ENCODE assay signal across 8 cellular contexts in the genomic region with DNA sequence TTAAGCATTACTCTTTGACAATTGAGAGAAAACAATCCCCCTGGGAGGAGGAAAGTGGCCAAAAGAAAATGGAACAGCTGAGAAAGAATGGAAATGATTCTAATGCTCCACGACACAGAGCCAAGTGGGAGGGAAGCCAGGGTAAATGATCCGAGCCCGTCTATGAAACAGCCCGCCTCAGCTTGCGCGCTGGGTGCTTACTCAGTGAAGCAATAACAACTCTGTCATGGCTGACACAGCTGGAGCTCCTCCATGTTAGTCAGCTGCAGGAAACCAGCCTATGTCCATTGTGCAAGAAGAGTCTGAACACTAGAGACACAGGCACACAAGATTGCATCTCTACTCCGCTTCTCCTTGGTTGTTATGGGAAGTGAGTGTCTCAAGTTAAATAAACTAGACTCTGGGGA. TPM values are rescaled to one million over a fixed set of nuclear protein-coding genes. Genes with fewer than 3 reads are reported as not detected.
DNase-seq lines count a peak whose midpoint lies in the region; ATAC-seq and TF ChIP-seq lines count a peak whose summit lies in the region.

No MANE protein-coding gene starts in this region.

- peaks cover 9 to 17% of the 10 kb centered on the region in 2 donors for H3K36me3 Mint-ChIP-seq in CD14-positive monocyte

- no peaks in the 10 kb centered on the region for H3K79me2 ChIP-seq in mesendoderm (ENCODE audit: control insufficient read depth, insufficient read depth, low read length)

- WGBS in aorta, 2 donors, result 2 to 3% methylated on average over 7 of the region's 7 CpGs
- WGBS in mesendoderm (ENCODE audit: extremely low coverage, insufficient coverage, low lambda C conversion rate), result no CpG with 5 or more reads among the region's 7 CpGs

- H3K4ac ChIP-seq in mesendoderm (ENCODE audit: low read depth, low read length), result no peak overlapping the region

- H2AK5ac ChIP-seq in mesendoderm (ENCODE audit: low read length), result no peak overlapping the region

- DNase-seq in CD14-positive monocyte (ENCODE audit: low spot score) (peak; percentile 89), NCI-H2107 treated with DMSO at 0.1 percent for 48 hours (lab: John Stamatoyannopoulos, UW; ENCODE audit: unreplicated experiment) (peak; percentile 38), choroid plexus epithelial cell (ENCODE audit: low read depth) (peak; percentile 99), lung microvascular endothelial cell (ENCODE audit: low read depth in 2 of 2) (peak; percentile 92 to 95), aorta (peak; percentile 92 to 93), mesendoderm (no peak), SW 1271 (lab: John Stamatoyannopoulos, UW) (no peak)

- H2BK120ac ChIP-seq in mesendoderm (ENCODE audit: low read depth, low read length), result no peak overlapping the region

- H3K27me3 Mint-ChIP-seq in CD14-positive monocyte (ENCODE audit: low read depth in 3 of 3), result peaks cover 0 to 2% (median 0%) of the 10 kb centered on the region in 3 donors

- peaks cover 0 to 4% of the 10 kb centered on the region in 2 donors for H3K4me1 ChIP-seq in aorta (ENCODE audit: control insufficient read depth in 1 of 2, insufficient read depth in 2 of 2, low read length in 2 of 2)
- H3K4me1 ChIP-seq in mesendoderm (ENCODE audit: control insufficient read depth, low read depth, low read length), result no peaks in the 10 kb centered on the region

- H3K27ac ChIP-seq in aorta (ENCODE audit: low read depth in 1 of 2, low read length in 2 of 2) (no peak overlapping the region), mesendoderm (ENCODE audit: low read depth, low read length) (no peak overlapping the region)

- H3K4me3 Mint-ChIP-seq in CD14-positive monocyte, result peak overlapping the region; percentile 59 to 72

- H3K9ac ChIP-seq in mesendoderm (ENCODE audit: low read length), result no peak overlapping the region

- peaks cover 0 to 2% (median 0%) of the 10 kb centered on the region in 7 donors for H3K9me3 Mint-ChIP-seq in CD14-positive monocyte

- intact Hi-C loops in CD14-positive monocyte (cut with micrococcal nuclease), result loop anchor here (5.0 to 10.0 kb wide), 2 partner anchors 51 to 53 kb away; partner anchors contain the start of gene REST (in 2 of the 2)
- intact Hi-C loops in aorta (cut with DNase I), result no loop called here

- H3K36me3 ChIP-seq in aorta (ENCODE audit: control insufficient read depth in 1 of 2, insufficient read depth in 2 of 2, low read length in 1 of 2), result peaks cover 0 to 3% of the 10 kb centered on the region in 2 donors
- no peaks in the 10 kb centered on the region for H3K36me3 ChIP-seq in mesendoderm (ENCODE audit: control insufficient read depth, insufficient read depth, low read length)

- no peak overlapping the region for H4K8ac ChIP-seq in mesendoderm (ENCODE audit: low read depth, low read length)

- H3K56ac ChIP-seq in mesendoderm (ENCODE audit: low read length), result no peak overlapping the region

- ATAC-seq in aorta (ENCODE audit: low FRiP score), result peak; percentile 97
- no peak for ATAC-seq in GM21390 (IDR thresholded peaks at IDR 0.05; ENCODE audit: unreplicated experiment)

- H3K4me3 ChIP-seq in choroid plexus epithelial cell (ENCODE audit: low read depth, low read length), result peak overlapping the region; percentile 12
- H3K4me3 ChIP-seq in aorta (ENCODE audit: low read length in 2 of 2), result no peak overlapping the region
- no peak overlapping the region for H3K4me3 ChIP-seq in mesendoderm (ENCODE audit: low read length)

- H3K4me2 ChIP-seq in mesendoderm (ENCODE audit: low read length), result no peak overlapping the region

- H3K9me3 ChIP-seq in aorta (ENCODE audit: control insufficient read depth, low read length), result no peaks in the 10 kb centered on the region

- H3K79me1 ChIP-seq in mesendoderm (ENCODE audit: low read length), result no peaks in the 10 kb centered on the region

- peak overlapping the region; percentile 80 to 96 (median 92) for H3K27ac Mint-ChIP-seq in CD14-positive monocyte

- H3K27me3 ChIP-seq in aorta (ENCODE audit: control insufficient read depth in 1 of 2, insufficient read depth in 2 of 2, low read length in 1 of 2), result no peaks in the 10 kb centered on the region
- H3K27me3 ChIP-seq in mesendoderm (ENCODE audit: insufficient read depth, low read length, poor library complexity), result no peaks in the 10 kb centered on the region

- H3K18ac ChIP-seq in mesendoderm (ENCODE audit: low read length), result no peak overlapping the region

- TF ChIP-seq CTCF in CD14-positive monocyte (IDR thresholded peaks at IDR 0.05) (no peak), choroid plexus epithelial cell (conservative IDR thresholded peaks at IDR 0.05; ENCODE audit: low read depth, low read length) (no peak)

- no peak overlapping the region for H3K23ac ChIP-seq in mesendoderm (ENCODE audit: low read length)

- H4K5ac ChIP-seq in mesendoderm (ENCODE audit: low read length), result no peak overlapping the region

- H2BK5ac ChIP-seq in mesendoderm (ENCODE audit: low read length), result no peak overlapping the region

- peaks cover 15% of the 10 kb centered on the region for H3K4me1 Mint-ChIP-seq in CD14-positive monocyte

- H2BK15ac ChIP-seq in mesendoderm (replicated peaks; ENCODE audit: low read depth), result no peak overlapping the region

RNA-seq across cellular contexts. Expression of gene NOA1, which starts 19.3 kb away (rescaled TPM):
- polyA plus RNA-seq in CD14-positive monocyte (10 to 100 TPM; 10.4 to 11.5 TPM), aorta (10 to 100 TPM; 11.4 to 15.4 TPM)
- total RNA-seq in lung microvascular endothelial cell (9.7 and 14.2 TPM in 2 replicates), aorta (10 to 100 TPM in 1 of 2 donors, 1 to 10 TPM in 1; 10.0 to 12.9 TPM)
- 13.9 TPM for polyA plus RNA-seq in mesendoderm (2013, experiment 1 of 2)
- 14.4 TPM for polyA plus RNA-seq in mesendoderm (2013, experiment 2 of 2)

RNA-seq across cellular contexts. Expression of gene POLR2B, which starts 20.6 kb away (rescaled TPM):
- polyA plus RNA-seq in CD14-positive monocyte (10 to 100 TPM; 29.0 to 36.1 TPM), aorta (10 to 100 TPM; 18.7 to 34.5 TPM)
- total RNA-seq in lung microvascular endothelial cell (70.2 and 71.7 TPM in 2 replicates), aorta (10 to 100 TPM; 61.8 to 69.6 TPM)
- 76.2 TPM for polyA plus RNA-seq in mesendoderm (2013, experiment 1 of 2)
- polyA plus RNA-seq in mesendoderm (2013, experiment 2 of 2), result 74.4 TPM

RNA-seq across cellular contexts. Expression of gene REST, which starts 50.4 kb away (rescaled TPM):
- 10 to 100 TPM; 44.2 to 71.2 TPM for polyA plus RNA-seq in CD14-positive monocyte
- total RNA-seq in lung microvascular endothelial cell, result 22.7 and 25.0 TPM in 2 replicates
- 10 to 100 TPM; 33.5 to 39.1 TPM for total RNA-seq in aorta
- 1 to 10 TPM; 5.7 to 6.8 TPM for polyA plus RNA-seq in aorta
- 35.6 TPM for polyA plus RNA-seq in mesendoderm (2013, experiment 1 of 2)
- 36.6 TPM for polyA plus RNA-seq in mesendoderm (2013, experiment 2 of 2)

Comparison
In these comparisons a context has a peak if more than half of its experiments do, and no peak if none do; other contexts are left out.
1. DNase-seq: peak in CD14-positive monocyte (single experiment), NCI-H2107 treated with DMSO at 0.1 percent for 48 hours (single experiment), choroid plexus epithelial cell (single experiment), lung microvascular endothelial cell (2 of 2) and aorta (2 of 2); none in mesendoderm (single experiment) and SW 1271 (0 of 2).
2. intact Hi-C loops: an anchor here in CD14-positive monocyte (5.0 to 10.0 kb wide); none called in aorta.